Comparison of ENCODE assay signal across 29 cellular contexts in genomic region chr3:125190781-125191180, GRCh38.
"Had no signal": no experiment of that assay in that cellular context is flagged by ENCODE, and none has a peak within 500 bp of the region (broad histone marks: within the 10 kb centered on the region; RNA-seq: fewer than 3 reads in every experiment).

No MANE protein-coding gene starts in this region.

- H3K4me3 ChIP-seq: adrenal gland, breast epithelium had no signal

- H3K27ac ChIP-seq: adrenal gland, breast epithelium had no signal

- H3K27me3 ChIP-seq: adrenal gland, breast epithelium had no signal

- DNase-seq: activated CD4-positive, alpha-beta memory T cell treated with anti-CD3 and anti-CD28 coated beads for 36 hours; activated CD4-positive, alpha-beta T cell treated with anti-CD3 and anti-CD28 coated beads for 36 hours; activated CD4-positive, alpha-beta T cell treated with anti-CD3 and anti-CD28 coated beads, Interleukin-2, amount 10 ng/mL, durations not matched to agents 24 days and 14 days; activated CD4-positive, CD25-positive, alpha-beta regulatory T cell; activated CD4-positive, CD25-positive, alpha-beta regulatory T cell treated with anti-CD3 and anti-CD28 coated beads, Interleukin-2, amount 50 U/mL, for 72 hours; activated CD8-positive, alpha-beta memory T cell treated with anti-CD3 and anti-CD28 coated beads, Interleukin-2, amount 10 ng/mL, durations not matched to agents 7 days and 5 days; activated CD8-positive, alpha-beta memory T cell treated with anti-CD3 and anti-CD28 coated beads, Interleukin-2, amount 50 U/mL, for 4 hours; activated CD8-positive, alpha-beta T cell treated with anti-CD3 and anti-CD28 coated beads, Interleukin-2, amount 10 ng/mL, durations not matched to agents 7 days and 5 days; activated effector memory CD4-positive, alpha-beta T cell treated with anti-CD3 and anti-CD28 coated beads, Interleukin-2, amount 50 U/mL, for 16 hours; activated naive CD4-positive, alpha-beta T cell treated with anti-CD3 and anti-CD28 coated beads for 36 hours; activated naive CD8-positive, alpha-beta T cell treated with anti-CD3 and anti-CD28 coated beads for 36 hours; activated naive CD8-positive, alpha-beta T cell treated with anti-CD3 and anti-CD28 coated beads, Interleukin-2, amount 50 U/mL, for 24 hours; activated T-cell treated with anti-CD3 and anti-CD28 coated beads, Interleukin-2, amount 50 U/mL, for 1 hour; activated T-cell treated with anti-CD3 and anti-CD28 coated beads, Interleukin-2, amount 50 U/mL, for 48 hours; adrenal gland; amygdala; aorta; cortex of kidney; dermis blood vessel endothelial cell; effector CD4-positive, alpha-beta T cell; effector memory CD8-positive, alpha-beta T cell; head of caudate nucleus; T-helper 2 cell had no signal

- H3K4me1 ChIP-seq: adrenal gland, breast epithelium had no signal

- H3K36me3 ChIP-seq: adrenal gland, breast epithelium had no signal

- H3K9me3 ChIP-seq: adrenal gland, breast epithelium had no signal

- ATAC-seq: activated CD4-positive, alpha-beta T cell treated with anti-CD3 and anti-CD28 coated beads for 36 hours; activated CD8-positive, alpha-beta memory T cell treated with anti-CD3 and anti-CD28 coated beads, Interleukin-2, amount 10 ng/mL, durations not matched to agents 7 days and 5 days; activated CD8-positive, alpha-beta T cell treated with anti-CD3 and anti-CD28 coated beads, Interleukin-2, amount 10 ng/mL, durations not matched to agents 7 days and 5 days; activated naive CD8-positive, alpha-beta T cell treated with anti-CD3 and anti-CD28 coated beads, Interleukin-2, amount 50 U/mL, for 24 hours; effector memory CD8-positive, alpha-beta T cell; esophagus mucosa had no signal

- FAIRE-seq: colon, endometrium, endothelial cell of umbilical vein, frontal cortex had no signal
